19 cellular contexts compared by ENCODE assay signal in the genomic region with DNA sequence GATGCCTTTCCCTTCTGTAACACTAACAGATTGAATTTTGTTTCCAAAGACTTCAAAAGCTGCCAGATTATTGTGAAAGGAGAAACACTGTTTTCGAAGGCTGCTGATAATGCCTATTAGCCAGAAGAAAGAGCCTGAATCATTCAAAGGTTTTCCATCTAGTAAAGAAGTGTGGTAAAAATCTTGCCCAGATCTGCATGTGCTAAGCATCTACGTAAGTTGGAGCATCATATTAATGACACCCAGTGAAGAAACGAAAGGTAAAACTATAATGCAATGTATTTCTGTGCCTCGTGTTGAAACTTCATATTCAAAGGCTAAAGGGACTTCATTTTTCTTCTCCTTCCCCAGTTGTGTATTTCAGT.
"Had no signal": no experiment of that assay in that cellular context is flagged by ENCODE, and none has a peak within 500 bp of the region (broad histone marks: within the 10 kb centered on the region; RNA-seq: fewer than 3 reads in every experiment).

No MANE protein-coding gene starts in this region.

- H3K36me3 ChIP-seq: adrenal gland, MG63 had no signal

- H3K4me3 ChIP-seq: adrenal gland, MG63 had no signal

- DNase-seq: activated CD4-positive, alpha-beta T cell treated with anti-CD3 and anti-CD28 coated beads for 4 hours; activated CD8-positive, alpha-beta memory T cell treated with anti-CD3 and anti-CD28 coated beads, Interleukin-2, amount 50 U/mL, for 48 hours; activated CD8-positive, alpha-beta T cell treated with anti-CD3 and anti-CD28 coated beads for 36 hours; activated naive CD4-positive, alpha-beta T cell treated with anti-CD3 and anti-CD28 coated beads, Interleukin-2, amount 50 U/mL, for 16 hours; activated naive CD8-positive, alpha-beta T cell treated with anti-CD3 and anti-CD28 coated beads, Interleukin-2, amount 10 ng/mL, durations not matched to agents 7 days and 5 days; activated T-cell treated with anti-CD3 and anti-CD28 coated beads, Interleukin-2, amount 50 U/mL, for 1 hour; adrenal gland; anterior cingulate cortex; KG1; MG63; MV-4-11; NCI-H1092 treated with DMSO at 0.1 percent for 48 hours; NCI-H1417 treated with DMSO at 0.1 percent for 48 hours; NCI-H1694; NCI-H2029; NCI-H510A treated with DMSO at 0.1 percent for 48 hours; NCI-H69; SHP77 treated with DMSO at 0.1 percent for 48 hours had no signal

- H3K27ac ChIP-seq: adrenal gland had no signal

- H3K9me3 ChIP-seq: adrenal gland, MG63 had no signal

- ATAC-seq: activated CD4-positive, CD25-positive, alpha-beta regulatory T cell treated with anti-CD3 and anti-CD28 coated beads, Interleukin-2, amount 50 U/mL, for 24 hours; activated CD8-positive, alpha-beta T cell treated with anti-CD3 and anti-CD28 coated beads for 36 hours had no signal

- H3K4me1 ChIP-seq: adrenal gland had no signal

- H3K27me3 ChIP-seq: adrenal gland, MG63 had no signal
